ENCODE assay signal across 9 cellular contexts in genomic region chr3:181761906-181762305, GRCh38.
"Had no signal": no experiment of that assay in that cellular context is flagged by ENCODE, and none has a peak within 500 bp of the region (broad histone marks: within the 10 kb centered on the region; RNA-seq: fewer than 3 reads in every experiment).

No MANE protein-coding gene starts in this region.

- FAIRE-seq: HTR-8/SVneo, K562 had no signal

- H3K4me3 ChIP-seq: GM23248, HAP-1, K562 had no signal

- H3K27ac ChIP-seq: GM23248 had no signal

- DNase-seq: GM23248, GOT3, H7, IMR-90, KG1 had no signal

- ATAC-seq: HCT116, K562 had no signal

- H3K36me3 ChIP-seq: HAP-1 had no signal

- H3K9me3 ChIP-seq: HAP-1 had no signal
